ENCODE assay signal across 9 cellular contexts in the genomic region with DNA sequence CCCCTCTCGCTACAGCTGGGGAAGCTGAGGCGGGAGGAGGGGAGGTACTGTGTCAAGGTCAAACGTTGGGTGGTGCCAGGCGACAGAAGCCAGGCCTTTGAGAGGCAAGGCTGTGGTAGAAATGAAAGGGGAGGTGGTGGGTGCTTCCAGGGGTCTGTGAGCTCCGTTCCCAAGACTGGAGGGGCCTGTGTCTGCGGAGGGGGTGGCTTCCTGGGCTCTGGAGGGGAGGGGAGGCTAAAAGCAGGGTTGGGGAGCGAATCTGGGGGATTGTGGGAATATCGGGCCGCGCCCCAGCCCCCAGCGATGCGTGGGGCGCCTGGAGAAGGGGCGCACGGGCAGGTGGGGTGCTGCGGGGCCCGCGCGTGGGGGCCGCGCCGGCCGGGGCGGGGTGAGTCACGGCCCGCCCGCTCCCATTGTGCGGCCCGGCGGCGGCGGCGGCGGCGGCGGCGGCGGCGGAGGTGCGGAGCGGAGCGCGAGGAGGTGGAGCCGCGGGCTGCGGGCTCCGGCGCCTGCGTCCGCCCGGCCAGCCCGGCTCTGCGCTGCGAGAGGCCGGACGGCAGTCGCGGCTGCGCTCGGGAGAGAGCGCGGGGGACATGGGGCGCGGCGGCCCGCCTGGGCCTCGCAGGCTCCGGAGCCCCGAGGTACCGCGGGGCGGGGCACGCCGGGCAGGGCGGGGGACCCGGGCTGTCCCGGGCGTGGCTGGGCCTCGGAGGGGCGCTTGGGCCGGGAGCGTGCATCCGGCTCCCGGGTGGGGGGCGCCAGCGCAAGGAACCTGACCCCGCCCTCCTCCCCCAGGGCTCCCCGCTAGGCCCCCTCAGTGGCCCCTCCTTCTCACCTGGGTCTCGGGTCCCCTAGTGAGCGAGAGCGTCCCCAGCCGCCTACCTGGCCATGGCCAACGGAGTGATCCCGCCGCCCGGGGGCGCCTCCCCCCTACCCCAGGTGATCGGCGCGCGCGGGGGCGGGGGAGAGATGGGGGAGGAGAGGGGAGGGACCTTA. TPM values are rescaled to one million over a fixed set of nuclear protein-coding genes. Genes with fewer than 3 reads are reported as not detected.
A peak's percentile ranks its signal among the peaks of the same experiment; 100 is the strongest.
DNase-seq lines count a peak whose midpoint lies in the region; ATAC-seq and TF ChIP-seq lines count a peak whose summit lies in the region.
"Had no signal": no experiment of that assay in that cellular context is flagged by ENCODE, and none has a peak within 500 bp of the region (broad histone marks: within the 10 kb centered on the region; RNA-seq: fewer than 3 reads in every experiment).

A gene with protein sequence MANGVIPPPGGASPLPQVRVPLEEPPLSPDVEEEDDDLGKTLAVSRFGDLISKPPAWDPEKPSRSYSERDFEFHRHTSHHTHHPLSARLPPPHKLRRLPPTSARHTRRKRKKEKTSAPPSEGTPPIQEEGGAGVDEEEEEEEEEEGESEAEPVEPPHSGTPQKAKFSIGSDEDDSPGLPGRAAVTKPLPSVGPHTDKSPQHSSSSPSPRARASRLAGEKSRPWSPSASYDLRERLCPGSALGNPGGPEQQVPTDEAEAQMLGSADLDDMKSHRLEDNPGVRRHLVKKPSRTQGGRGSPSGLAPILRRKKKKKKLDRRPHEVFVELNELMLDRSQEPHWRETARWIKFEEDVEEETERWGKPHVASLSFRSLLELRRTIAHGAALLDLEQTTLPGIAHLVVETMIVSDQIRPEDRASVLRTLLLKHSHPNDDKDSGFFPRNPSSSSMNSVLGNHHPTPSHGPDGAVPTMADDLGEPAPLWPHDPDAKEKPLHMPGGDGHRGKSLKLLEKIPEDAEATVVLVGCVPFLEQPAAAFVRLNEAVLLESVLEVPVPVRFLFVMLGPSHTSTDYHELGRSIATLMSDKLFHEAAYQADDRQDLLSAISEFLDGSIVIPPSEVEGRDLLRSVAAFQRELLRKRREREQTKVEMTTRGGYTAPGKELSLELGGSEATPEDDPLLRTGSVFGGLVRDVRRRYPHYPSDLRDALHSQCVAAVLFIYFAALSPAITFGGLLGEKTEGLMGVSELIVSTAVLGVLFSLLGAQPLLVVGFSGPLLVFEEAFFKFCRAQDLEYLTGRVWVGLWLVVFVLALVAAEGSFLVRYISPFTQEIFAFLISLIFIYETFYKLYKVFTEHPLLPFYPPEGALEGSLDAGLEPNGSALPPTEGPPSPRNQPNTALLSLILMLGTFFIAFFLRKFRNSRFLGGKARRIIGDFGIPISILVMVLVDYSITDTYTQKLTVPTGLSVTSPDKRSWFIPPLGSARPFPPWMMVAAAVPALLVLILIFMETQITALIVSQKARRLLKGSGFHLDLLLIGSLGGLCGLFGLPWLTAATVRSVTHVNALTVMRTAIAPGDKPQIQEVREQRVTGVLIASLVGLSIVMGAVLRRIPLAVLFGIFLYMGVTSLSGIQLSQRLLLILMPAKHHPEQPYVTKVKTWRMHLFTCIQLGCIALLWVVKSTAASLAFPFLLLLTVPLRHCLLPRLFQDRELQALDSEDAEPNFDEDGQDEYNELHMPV (plus strand): TSS at position 526 of the 996 bp plus-strand sequence. CDS start 363 bp downstream, at position 889.

- H3K27me3 ChIP-seq in foreskin keratinocyte: no peaks in the 10 kb centered on the region

- H3K27me3 Mint-ChIP-seq in activated CD8-positive, alpha-beta T cell treated with anti-CD3 and anti-CD28 coated beads for 36 hours: peaks cover 19% of the 10 kb centered on the region
- H3K27me3 Mint-ChIP-seq in osteocyte (ENCODE audit: unreplicated experiment): peaks cover 12% of the 10 kb centered on the region

- no peaks in the 10 kb centered on the region for H3K36me3 Mint-ChIP-seq in activated CD8-positive, alpha-beta T cell treated with anti-CD3 and anti-CD28 coated beads for 36 hours (ENCODE audit: low read depth)
- H3K36me3 Mint-ChIP-seq in osteocyte (ENCODE audit: unreplicated experiment): peaks cover 1% of the 10 kb centered on the region

- no peaks in the 10 kb centered on the region for H3K4me1 ChIP-seq in foreskin keratinocyte

- H3K4me3 Mint-ChIP-seq in activated CD8-positive, alpha-beta T cell treated with anti-CD3 and anti-CD28 coated beads for 36 hours: peak within 1 kb of the TSS; percentile 55
- peak within 1 kb of the TSS; percentile 77 for H3K4me3 Mint-ChIP-seq in osteocyte (ENCODE audit: unreplicated experiment)

- no peaks in the 10 kb centered on the region for H3K9me3 Mint-ChIP-seq in activated CD8-positive, alpha-beta T cell treated with anti-CD3 and anti-CD28 coated beads for 36 hours
- H3K9me3 Mint-ChIP-seq in osteocyte (ENCODE audit: unreplicated experiment): no peaks in the 10 kb centered on the region

- ATAC-seq in activated CD8-positive, alpha-beta T cell treated with anti-CD3 and anti-CD28 coated beads for 36 hours: peak; percentile 72
- peak; percentile 78 for ATAC-seq in foreskin keratinocyte

- intact Hi-C loops in activated CD8-positive, alpha-beta T cell treated with anti-CD3 and anti-CD28 coated beads for 36 hours (cut with micrococcal nuclease): no loop called here

- no peak within 1 kb of the TSS for H3K27ac ChIP-seq in foreskin keratinocyte
- H3K27ac ChIP-seq: neutrophil had no signal

- TF ChIP-seq CTCF in HFF-Myc (IDR thresholded peaks at IDR 0.05; ENCODE audit: low read depth, low read length, missing control alignments) (no peak), foreskin keratinocyte (conservative IDR thresholded peaks at IDR 0.05) (peak; percentile 42), osteocyte (IDR thresholded peaks at IDR 0.05) (no peak)
- no peak for TF ChIP-seq CTCF in activated CD8-positive, alpha-beta T cell treated with anti-CD3 and anti-CD28 coated beads for 36 hours (IDR thresholded peaks at IDR 0.05)

- DNase-seq in AG20443 (ENCODE audit: low spot score) (peak; percentile 89), HFF-Myc (ENCODE audit: extremely low read depth, low read depth) (no peak), foreskin keratinocyte (no peak), osteocyte (ENCODE audit: extremely low spot score, unreplicated experiment) (no peak)
- no peak for DNase-seq in activated CD8-positive, alpha-beta T cell treated with anti-CD3 and anti-CD28 coated beads for 36 hours
- DNase-seq in stimulated activated CD8-positive, alpha-beta memory T cell treated with anti-CD3 and anti-CD28 coated beads, Interleukin-4, amount 100 ng/mL, for 48 hours: no peak
- no peak for DNase-seq in activated CD4-positive, alpha-beta T cell treated with anti-CD3 and anti-CD28 coated beads, Interleukin-2, amount 50 U/mL, for 48 hours
- no peak for DNase-seq in central memory CD4-positive, alpha-beta T cell

- H3K4me1 Mint-ChIP-seq in activated CD8-positive, alpha-beta T cell treated with anti-CD3 and anti-CD28 coated beads for 36 hours (ENCODE audit: low read depth): no peaks in the 10 kb centered on the region
- H3K4me1 Mint-ChIP-seq in osteocyte (ENCODE audit: unreplicated experiment): peaks cover 3% of the 10 kb centered on the region

- H3K27ac Mint-ChIP-seq in activated CD8-positive, alpha-beta T cell treated with anti-CD3 and anti-CD28 coated beads for 36 hours: no peak within 1 kb of the TSS
- peak within 1 kb of the TSS; percentile 59 for H3K27ac Mint-ChIP-seq in osteocyte (ENCODE audit: unreplicated experiment)

- H3K4me3 ChIP-seq in HFF-Myc (replicated peaks; ENCODE audit: low read depth, low read length): peak within 1 kb of the TSS; percentile 47

- POLR2A ChIA-PET in activated CD8-positive, alpha-beta T cell treated with anti-CD3 and anti-CD28 coated beads for 36 hours (lab: Charles Lee): interaction anchor here (0.6 kb wide), 1 partner anchor 240 kb away, joined by 3 read pairs; a partner anchor contains a TSS

- CTCF ChIA-PET in activated CD8-positive, alpha-beta T cell treated with anti-CD3 and anti-CD28 coated beads for 36 hours (lab: Charles Lee): interaction anchor here (1.2 to 2.2 kb wide), 5 partner anchors 17 to 98 kb away, joined by 4 to 6 read pairs (median 4); no protein-coding TSS in a partner anchor

RNA-seq across cellular contexts. Expression of the gene that starts here (rescaled TPM):
- not detected for total RNA-seq in activated CD8-positive, alpha-beta T cell treated with anti-CD3 and anti-CD28 coated beads for 36 hours
- total RNA-seq in foreskin keratinocyte (14.4 and 17.1 TPM in 2 replicates), osteocyte (9.2 and 11.6 TPM in 2 replicates)
- 10.8 and 11.1 TPM in 2 replicates for polyA plus RNA-seq in foreskin keratinocyte

Comparison
In these comparisons a context has a peak if more than half of its experiments do, and no peak if none do; other contexts are left out.
1. RNA of the gene that starts here (total RNA-seq): 14.4 to 17.1 TPM in foreskin keratinocyte and 9.2 to 11.6 TPM in osteocyte; not detected in activated CD8-positive, alpha-beta T cell treated with anti-CD3 and anti-CD28 coated beads for 36 hours; every median in the first group is over 10 times any median in the second.
2. Peak in ATAC-seq in activated CD8-positive, alpha-beta T cell treated with anti-CD3 and anti-CD28 coated beads for 36 hours; RNA of the gene not detected or under 1 TPM.